In the genomic region with DNA sequence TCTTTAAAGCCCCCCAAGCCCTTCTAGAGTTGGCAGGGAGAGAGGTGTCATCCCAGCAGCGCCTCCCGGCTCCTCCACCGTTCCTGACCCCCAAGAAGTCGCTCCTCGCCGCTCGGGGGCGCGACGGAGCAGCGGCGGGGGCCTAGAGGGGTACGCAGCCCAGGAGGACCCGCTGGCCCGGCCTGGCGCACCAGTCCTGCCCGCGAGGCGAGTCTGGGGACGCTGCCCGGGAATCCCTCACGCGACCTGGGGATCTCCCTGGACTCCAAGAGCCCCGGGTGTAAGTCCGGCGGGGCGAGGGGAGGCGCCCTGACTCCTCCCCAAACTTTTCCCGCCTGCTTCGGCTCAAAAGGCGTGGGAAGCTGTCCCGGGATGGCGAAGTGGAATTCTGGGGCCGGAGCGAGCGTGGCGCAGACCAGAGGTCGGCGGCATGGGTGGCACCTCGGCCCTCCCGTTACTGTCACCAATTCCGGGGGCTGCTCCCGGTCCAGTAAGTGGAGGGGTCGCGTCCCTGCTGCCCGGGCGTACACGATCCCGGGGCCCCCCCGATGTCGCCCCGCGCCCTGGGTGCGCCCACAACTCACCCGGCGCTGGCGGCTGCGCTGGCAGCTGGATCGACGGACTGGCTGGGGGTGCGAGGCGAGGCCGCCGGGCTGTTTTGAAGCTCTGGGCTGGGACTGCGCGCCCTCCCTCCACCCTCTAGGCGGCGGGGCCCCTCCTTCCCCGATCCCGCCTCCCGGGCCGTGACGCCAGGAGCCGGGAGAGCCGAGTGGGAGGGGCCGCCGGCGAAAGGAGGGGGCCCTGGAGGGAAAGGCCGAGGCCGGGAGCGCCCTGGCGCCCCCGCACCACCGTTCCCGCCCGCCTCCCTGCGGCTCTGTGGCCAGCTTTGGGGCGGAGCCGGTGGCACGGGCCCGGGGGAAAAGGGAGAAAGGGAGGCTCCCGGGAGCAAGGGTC, we compare ENCODE assay signal across 1 cellular context.
A peak's percentile ranks its signal among the peaks of the same experiment; 100 is the strongest.
TF ChIP-seq lines count a peak whose summit lies in the region.

A gene with protein sequence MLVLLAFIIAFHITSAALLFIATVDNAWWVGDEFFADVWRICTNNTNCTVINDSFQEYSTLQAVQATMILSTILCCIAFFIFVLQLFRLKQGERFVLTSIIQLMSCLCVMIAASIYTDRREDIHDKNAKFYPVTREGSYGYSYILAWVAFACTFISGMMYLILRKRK (minus strand): TSS at position 634 of the 954 bp plus-strand sequence. CDS start 32,981 bp downstream, outside the sequence.

TF ChIP-seq in H1, 55 proteins besides CTCF, POLR2A, EP300 and RAD21:
- TF ChIP-seq NRF1 (IDR thresholded peaks at IDR 0.05; ENCODE audit: low read depth, low read length) (no peak), SRF (IDR thresholded peaks at IDR 0.05; ENCODE audit: low read depth, low read length) (no peak), POLR2AphosphoS5 (IDR thresholded peaks at IDR 0.05; ENCODE audit: low read depth, low read length) (no peak), MAFK (IDR thresholded peaks at IDR 0.05; ENCODE audit: low read depth, low read length) (no peak), YY1 (IDR thresholded peaks at IDR 0.05; ENCODE audit: low read depth, low read length) (no peak), POU5F1 (IDR thresholded peaks at IDR 0.05; ENCODE audit: low read depth, low read length) (no peak), SIX5 (IDR thresholded peaks at IDR 0.05; ENCODE audit: low read depth, low read length) (no peak), BACH1 (IDR thresholded peaks at IDR 0.05; ENCODE audit: low read length) (peak; percentile 8; the same call in 1 of the 2 replicates), SIRT6 (IDR thresholded peaks at IDR 0.05; ENCODE audit: low read length) (no peak), SUZ12 (IDR thresholded peaks at IDR 0.05; ENCODE audit: low read length) (no peak), CBX5 (IDR thresholded peaks at IDR 0.05; ENCODE audit: low read depth, low read length) (no peak), RBBP5 (IDR thresholded peaks at IDR 0.05; ENCODE audit: borderline replicate concordance, low read depth, low read length) (peak; percentile 65; the same call in 1 of the 2 replicates), CHD2 (IDR thresholded peaks at IDR 0.05; ENCODE audit: low read length) (no peak), TBP (IDR thresholded peaks at IDR 0.05; ENCODE audit: low read depth, low read length) (peak; percentile 36; the same call in 1 of the 2 replicates), SP1 (IDR thresholded peaks at IDR 0.05; ENCODE audit: low read depth, low read length) (no peak), GABPA (IDR thresholded peaks at IDR 0.05; ENCODE audit: borderline replicate concordance, insufficient read depth, low read length) (no peak), TAF1 (IDR thresholded peaks at IDR 0.05; ENCODE audit: low read depth, low read length) (peak; percentile 27; the same call in 1 of the 2 replicates), GTF2F1 (IDR thresholded peaks at IDR 0.05; ENCODE audit: borderline replicate concordance, low read depth, low read length) (no peak), ASH2L (IDR thresholded peaks at IDR 0.05; ENCODE audit: low read length) (peak; percentile 62), FOSL1 (IDR thresholded peaks at IDR 0.05; ENCODE audit: insufficient read depth, low read depth, low read length) (no peak), TEAD4 (IDR thresholded peaks at IDR 0.05; ENCODE audit: low read depth, low read length) (no peak; the same call in 1 of the 2 replicates), RXRA (IDR thresholded peaks at IDR 0.05; ENCODE audit: insufficient read depth, low read depth, low read length) (no peak), CEBPB (IDR thresholded peaks at IDR 0.05; ENCODE audit: low read depth, low read length) (no peak), KDM4A (IDR thresholded peaks at IDR 0.05; ENCODE audit: low read depth, low read length, severe bottlenecking) (peak; percentile 82), BCL11A (IDR thresholded peaks at IDR 0.05; ENCODE audit: low read depth in 2 of 2, low read length in 2 of 2) (no peak), NANOG (IDR thresholded peaks at IDR 0.05; ENCODE audit: insufficient read depth, low read depth, low read length, poor library complexity, severe bottlenecking) (no peak), EZH2 (IDR thresholded peaks at IDR 0.05; ENCODE audit: low read depth, low read length, severe bottlenecking) (peak; percentile 23), SAP30 (IDR thresholded peaks at IDR 0.05; ENCODE audit: insufficient read depth, insufficient replicate concordance, low read length) (no peak), JUND (IDR thresholded peaks at IDR 0.05; ENCODE audit: low read length) (no peak), CHD1 (IDR thresholded peaks at IDR 0.05; ENCODE audit: low read depth, low read length) (no peak), RFX5 (IDR thresholded peaks at IDR 0.05; ENCODE audit: borderline replicate concordance, low read depth, low read length) (no peak), CTBP2 (IDR thresholded peaks at IDR 0.05; ENCODE audit: borderline replicate concordance, insufficient read depth, insufficient read length, low read length) (no peak), HDAC2 (IDR thresholded peaks at IDR 0.05; ENCODE audit: borderline replicate concordance in 1 of 2, low read depth in 2 of 2, low read length in 2 of 2) (peak in 1 of 2 experiments; percentile 62; a peak in 1 of 4 replicates), HDAC6 (IDR thresholded peaks at IDR 0.05; ENCODE audit: low read depth, low read length) (no peak), EGR1 (IDR thresholded peaks at IDR 0.05; ENCODE audit: borderline replicate concordance, low read depth, low read length) (peak; percentile 77), PHF8 (conservative IDR thresholded peaks at IDR 0.05; ENCODE audit: low read depth, low read length) (peak; percentile 61; the same call in 1 of the 2 replicates), CREB1 (IDR thresholded peaks at IDR 0.05) (no peak), SIN3A (conservative IDR thresholded peaks at IDR 0.05 in 1 of 2, IDR thresholded peaks at IDR 0.05 in 1 of 2; ENCODE audit: low read depth in 1 of 2, low read length in 2 of 2) (peak in 1 of 2 experiments; percentile 15; a peak in 1 of 4 replicates), TCF12 (IDR thresholded peaks at IDR 0.05; ENCODE audit: low read depth, low read length) (no peak), TAF7 (optimal IDR thresholded peaks at IDR 0.05; ENCODE audit: borderline replicate concordance, low read depth, low read length) (no peak), SP4 (IDR thresholded peaks at IDR 0.05; ENCODE audit: low read length) (0 out of 2 replicates have a peak, but pooled peaks have one; percentile 14)
- TF ChIP-seq, protein P1, sequence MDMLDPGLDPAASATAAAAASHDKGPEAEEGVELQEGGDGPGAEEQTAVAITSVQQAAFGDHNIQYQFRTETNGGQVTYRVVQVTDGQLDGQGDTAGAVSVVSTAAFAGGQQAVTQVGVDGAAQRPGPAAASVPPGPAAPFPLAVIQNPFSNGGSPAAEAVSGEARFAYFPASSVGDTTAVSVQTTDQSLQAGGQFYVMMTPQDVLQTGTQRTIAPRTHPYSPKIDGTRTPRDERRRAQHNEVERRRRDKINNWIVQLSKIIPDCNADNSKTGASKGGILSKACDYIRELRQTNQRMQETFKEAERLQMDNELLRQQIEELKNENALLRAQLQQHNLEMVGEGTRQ (IDR thresholded peaks at IDR 0.05; ENCODE audit: low read length): no peak
- TF ChIP-seq, protein P2, sequence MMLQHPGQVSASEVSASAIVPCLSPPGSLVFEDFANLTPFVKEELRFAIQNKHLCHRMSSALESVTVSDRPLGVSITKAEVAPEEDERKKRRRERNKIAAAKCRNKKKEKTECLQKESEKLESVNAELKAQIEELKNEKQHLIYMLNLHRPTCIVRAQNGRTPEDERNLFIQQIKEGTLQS (IDR thresholded peaks at IDR 0.05; ENCODE audit: insufficient read depth, low read depth, low read length): no peak
- TF ChIP-seq, protein P3, sequence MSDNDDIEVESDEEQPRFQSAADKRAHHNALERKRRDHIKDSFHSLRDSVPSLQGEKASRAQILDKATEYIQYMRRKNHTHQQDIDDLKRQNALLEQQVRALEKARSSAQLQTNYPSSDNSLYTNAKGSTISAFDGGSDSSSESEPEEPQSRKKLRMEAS (IDR thresholded peaks at IDR 0.05): peak; percentile 49
- TF ChIP-seq, protein P4, sequence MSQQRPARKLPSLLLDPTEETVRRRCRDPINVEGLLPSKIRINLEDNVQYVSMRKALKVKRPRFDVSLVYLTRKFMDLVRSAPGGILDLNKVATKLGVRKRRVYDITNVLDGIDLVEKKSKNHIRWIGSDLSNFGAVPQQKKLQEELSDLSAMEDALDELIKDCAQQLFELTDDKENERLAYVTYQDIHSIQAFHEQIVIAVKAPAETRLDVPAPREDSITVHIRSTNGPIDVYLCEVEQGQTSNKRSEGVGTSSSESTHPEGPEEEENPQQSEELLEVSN (IDR thresholded peaks at IDR 0.05): peak; percentile 82
